ENCODE assay signal across 10 cellular contexts in genomic region chr6:4732691-4733315, GRCh38. TPM values are rescaled to one million over a fixed set of nuclear protein-coding genes. Genes with fewer than 3 reads are reported as not detected.
DNase-seq lines count a peak whose midpoint lies in the region; ATAC-seq and TF ChIP-seq lines count a peak whose summit lies in the region.
"Had no signal": no experiment of that assay in that cellular context is flagged by ENCODE, and none has a peak within 500 bp of the region (broad histone marks: within the 10 kb centered on the region; RNA-seq: fewer than 3 reads in every experiment).

No MANE protein-coding gene starts in this region.

- peaks cover 27% of the 10 kb centered on the region for H3K27me3 Mint-ChIP-seq in stimulated activated naive CD8-positive, alpha-beta T cell treated with anti-CD3 and anti-CD28 coated beads, Interleukin-15, amount 100 ng/mL, for 72 hours

- DNase-seq in DMS 273 (lab: John Stamatoyannopoulos, UW; ENCODE audit: unreplicated experiment) (peak; percentile 68), DMS 273 treated with DMSO at 0.1 percent for 48 hours (lab: John Stamatoyannopoulos, UW) (no peak), adipocyte (ENCODE audit: low read depth) (peak; percentile 89), right cardiac atrium (peak; percentile 51 to 78 (median 67)), spleen (no peak), NCI-H1436 (lab: John Stamatoyannopoulos, UW) (no peak), AML-193 (lab: John Stamatoyannopoulos, UW) (no peak)
- DNase-seq in stimulated activated naive CD8-positive, alpha-beta T cell treated with anti-CD3 and anti-CD28 coated beads, Interleukin-15, amount 100 ng/mL, for 72 hours: no peak

- H3K9me3 ChIP-seq in adipocyte (ENCODE audit: control insufficient read depth, low read length): no peaks in the 10 kb centered on the region
- no peaks in the 10 kb centered on the region for H3K9me3 ChIP-seq in right cardiac atrium (ENCODE audit: control insufficient read depth, low read length)
- H3K9me3 ChIP-seq in spleen: no peaks in the 10 kb centered on the region
- H3K9me3 ChIP-seq: neutrophil had no signal

- no peak for TF ChIP-seq CTCF in spleen (IDR thresholded peaks at IDR 0.05 in 8 of 11, conservative IDR thresholded peaks at IDR 0.05 in 3 of 11)

- H3K4me3 ChIP-seq in adipocyte (ENCODE audit: low read length) (peak overlapping the region; percentile 70), right cardiac atrium (ENCODE audit: low read length) (no peak overlapping the region), spleen (peak overlapping the region in 5 of 8 donors; percentile 15 to 60 (median 31))

- ATAC-seq in right cardiac atrium: peak; percentile 75 to 77
- no peak for ATAC-seq in stimulated activated naive CD8-positive, alpha-beta T cell treated with anti-CD3 and anti-CD28 coated beads, Interleukin-15, amount 100 ng/mL, for 72 hours

- H3K27me3 ChIP-seq in adipocyte (replicated peaks; ENCODE audit: control insufficient read depth, insufficient read depth, low read length) (peaks cover 2% of the 10 kb centered on the region), right cardiac atrium (ENCODE audit: control insufficient read depth, insufficient read depth) (no peaks in the 10 kb centered on the region), spleen (replicated peaks in 1 of 7) (no peaks in the 10 kb centered on the region)
- H3K27me3 ChIP-seq: neutrophil had no signal

- H3K36me3 ChIP-seq in adipocyte (ENCODE audit: control insufficient read depth, insufficient read depth, low read length, severe bottlenecking) (no peaks in the 10 kb centered on the region), spleen (no peaks in the 10 kb centered on the region)
- H3K36me3 ChIP-seq: neutrophil had no signal

- H3K9ac ChIP-seq in adipocyte (ENCODE audit: low read length): peak overlapping the region; percentile 62

- no peaks in the 10 kb centered on the region for H3K9me3 Mint-ChIP-seq in stimulated activated naive CD8-positive, alpha-beta T cell treated with anti-CD3 and anti-CD28 coated beads, Interleukin-15, amount 100 ng/mL, for 72 hours

- H3K27ac ChIP-seq in right cardiac atrium (ENCODE audit: low read length): no peak overlapping the region
- H3K27ac ChIP-seq in spleen: no peak overlapping the region
- H3K27ac ChIP-seq: 22Rv1, neutrophil had no signal

- no peak overlapping the region for H3K27ac Mint-ChIP-seq in stimulated activated naive CD8-positive, alpha-beta T cell treated with anti-CD3 and anti-CD28 coated beads, Interleukin-15, amount 100 ng/mL, for 72 hours

- TF ChIP-seq POLR2A in spleen (IDR thresholded peaks at IDR 0.05): no peak

- WGBS in right cardiac atrium: 26% methylated on average over 10 of the region's 10 CpGs
- 40 to 52% (median 46%) methylated on average over 10 of the region's 10 CpGs for WGBS in spleen, 5 donors

- no peak overlapping the region for H3K4me3 Mint-ChIP-seq in stimulated activated naive CD8-positive, alpha-beta T cell treated with anti-CD3 and anti-CD28 coated beads, Interleukin-15, amount 100 ng/mL, for 72 hours

- H3K4me1 ChIP-seq in adipocyte (ENCODE audit: control insufficient read depth, insufficient read depth, low read length) (peaks cover 24% of the 10 kb centered on the region), right cardiac atrium (ENCODE audit: control insufficient read depth, insufficient read depth, low read length) (no peaks in the 10 kb centered on the region), spleen (peaks cover 0 to 8% (median 0%) of the 10 kb centered on the region in 6 donors)

- peaks cover 7% of the 10 kb centered on the region for H3K4me1 Mint-ChIP-seq in stimulated activated naive CD8-positive, alpha-beta T cell treated with anti-CD3 and anti-CD28 coated beads, Interleukin-15, amount 100 ng/mL, for 72 hours

- intact Hi-C loops in right cardiac atrium (cut with DNase I) (no loop called here), spleen (cut with DNase I; ENCODE audit: low total_unique reads) (no loop called here)

RNA-seq across cellular contexts. Expression of gene CDYL, which starts 43.4 kb away (rescaled TPM):
- total RNA-seq in right cardiac atrium: 10 to 100 TPM; 33.5 to 42.0 (median 36.1) TPM
- polyA plus RNA-seq in right cardiac atrium: 6.0 TPM
- 10 to 100 TPM; 33.5 to 48.4 (median 40.7) TPM for total RNA-seq in spleen
- polyA plus RNA-seq in spleen: 1 to 10 TPM; 6.8 to 8.6 (median 7.8) TPM

Comparison
In these comparisons a context has a peak if more than half of its experiments do, and no peak if none do; other contexts are left out.
1. DNase-seq: peak in DMS 273 (single experiment), adipocyte (single experiment) and right cardiac atrium (3 of 3); none in DMS 273 treated with DMSO at 0.1 percent for 48 hours (single experiment), spleen (single experiment), NCI-H1436 (single experiment), stimulated activated naive CD8-positive, alpha-beta T cell treated with anti-CD3 and anti-CD28 coated beads, Interleukin-15, amount 100 ng/mL, for 72 hours (0 of 2) and AML-193 (0 of 2).